In the genomic region with DNA sequence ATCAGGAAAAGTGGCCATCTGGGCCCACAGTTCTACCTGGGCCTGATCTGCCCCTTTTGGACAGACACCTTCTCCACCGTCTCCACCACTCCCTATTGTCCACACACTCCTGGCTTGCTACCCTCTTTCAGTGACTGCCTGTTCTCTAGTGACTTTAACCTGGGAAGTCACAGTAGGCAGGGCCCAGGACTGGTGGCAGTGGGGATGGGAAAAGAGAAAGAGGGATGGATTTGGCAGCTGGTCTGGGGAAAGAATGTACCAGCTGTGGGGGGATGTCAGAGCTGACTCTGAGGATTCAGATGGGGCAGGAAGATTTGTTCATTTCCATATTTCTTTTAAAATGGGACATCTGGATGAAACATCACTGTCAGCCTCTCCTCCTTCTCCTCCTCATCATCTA, we compare ENCODE assay signal across 29 cellular contexts.
"Had no signal": no experiment of that assay in that cellular context is flagged by ENCODE, and none has a peak within 500 bp of the region (broad histone marks: within the 10 kb centered on the region; RNA-seq: fewer than 3 reads in every experiment).

No MANE protein-coding gene starts in this region.

- H3K9me3 Mint-ChIP-seq: activated CD4-positive, alpha-beta T cell treated with anti-CD3 and anti-CD28 coated beads, Interleukin-2, amount 10 ng/mL, durations not matched to agents 24 days and 14 days; activated naive CD4-positive, alpha-beta T cell treated with anti-CD3 and anti-CD28 coated beads, Interleukin-2, amount 10 ng/mL, durations not matched to agents 7 days and 5 days; activated naive CD4-positive, alpha-beta T cell treated with anti-CD3 and anti-CD28 coated beads, Interleukin-2, amount 50 U/mL, for 72 hours; activated naive CD8-positive, alpha-beta T cell treated with anti-CD3 and anti-CD28 coated beads, Interleukin-2, amount 10 ng/mL, durations not matched to agents 7 days and 5 days; activated T-helper 1 cell treated with anti-CD3 and anti-CD28 coated beads, Interleukin-12 subunit alpha, Interleukin-12 subunit beta, Interleukin-2, Interleukin-4 antibody, amounts not matched to agents 30 ng/mL and 10 ng/mL and 1 ng/mL, durations not matched to agents 14 hours and 24 hours and 36 hours; activated T-helper 2 cell treated with anti-CD3 and anti-CD28 coated beads, Interferon-gamma antibody, Interleukin-2, Interleukin-4, amounts not matched to agents 10 μg/mL and 5 μg/mL and 100 μg/mL, durations not matched to agents 14 hours and 24 hours and 36 hours; endodermal cell had no signal

- H3K4me1 Mint-ChIP-seq: endodermal cell had no signal

- H3K4me3 ChIP-seq: ascending aorta, breast epithelium, cardiac muscle cell, colonic mucosa, dorsolateral prefrontal cortex had no signal

- H3K9me3 ChIP-seq: ascending aorta, breast epithelium, colonic mucosa had no signal

- H3K4me3 Mint-ChIP-seq: activated CD4-positive, alpha-beta memory T cell treated with anti-CD3 and anti-CD28 coated beads for 36 hours; activated CD4-positive, alpha-beta T cell treated with anti-CD3 and anti-CD28 coated beads for 36 hours; activated CD4-positive, alpha-beta T cell treated with anti-CD3 and anti-CD28 coated beads, Interleukin-2, amount 10 ng/mL, durations not matched to agents 24 days and 14 days; activated CD8-positive, alpha-beta memory T cell treated with anti-CD3 and anti-CD28 coated beads, Interleukin-2, amount 10 ng/mL, durations not matched to agents 7 days and 5 days; activated CD8-positive, alpha-beta T cell treated with anti-CD3 and anti-CD28 coated beads, Interleukin-2, amount 10 ng/mL, durations not matched to agents 7 days and 5 days; activated naive CD4-positive, alpha-beta T cell treated with anti-CD3 and anti-CD28 coated beads, Interleukin-2, amount 10 ng/mL, durations not matched to agents 7 days and 5 days; activated naive CD8-positive, alpha-beta T cell treated with anti-CD3 and anti-CD28 coated beads, Interleukin-2, amount 10 ng/mL, durations not matched to agents 7 days and 5 days; activated T-helper 1 cell treated with anti-CD3 and anti-CD28 coated beads, Interleukin-12 subunit alpha, Interleukin-12 subunit beta, Interleukin-2, Interleukin-4 antibody, amounts not matched to agents 30 ng/mL and 10 ng/mL and 1 ng/mL, durations not matched to agents 14 hours and 24 hours and 36 hours; brain; endodermal cell had no signal

- H3K36me3 ChIP-seq: breast epithelium, cardiac muscle cell, colonic mucosa had no signal

- H3K4me1 ChIP-seq: ascending aorta, breast epithelium, colonic mucosa had no signal

- H3K36me3 Mint-ChIP-seq: activated CD4-positive, alpha-beta memory T cell treated with anti-CD3 and anti-CD28 coated beads for 36 hours; activated CD8-positive, alpha-beta memory T cell treated with anti-CD3 and anti-CD28 coated beads, Interleukin-2, amount 10 ng/mL, durations not matched to agents 7 days and 5 days; activated naive CD4-positive, alpha-beta T cell treated with anti-CD3 and anti-CD28 coated beads, Interleukin-2, amount 10 ng/mL, durations not matched to agents 7 days and 5 days; activated naive CD4-positive, alpha-beta T cell treated with anti-CD3 and anti-CD28 coated beads, Interleukin-2, amount 50 U/mL, for 72 hours; activated naive CD8-positive, alpha-beta T cell treated with anti-CD3 and anti-CD28 coated beads, Interleukin-2, amount 10 ng/mL, durations not matched to agents 7 days and 5 days had no signal

- H3K27ac Mint-ChIP-seq: activated CD4-positive, alpha-beta memory T cell treated with anti-CD3 and anti-CD28 coated beads for 36 hours; activated CD4-positive, alpha-beta T cell treated with anti-CD3 and anti-CD28 coated beads for 36 hours; activated CD4-positive, alpha-beta T cell treated with anti-CD3 and anti-CD28 coated beads, Interleukin-2, amount 10 ng/mL, durations not matched to agents 24 days and 14 days; activated CD8-positive, alpha-beta memory T cell treated with anti-CD3 and anti-CD28 coated beads, Interleukin-2, amount 10 ng/mL, durations not matched to agents 7 days and 5 days; activated CD8-positive, alpha-beta T cell treated with anti-CD3 and anti-CD28 coated beads, Interleukin-2, amount 10 ng/mL, durations not matched to agents 7 days and 5 days; activated naive CD4-positive, alpha-beta T cell treated with anti-CD3 and anti-CD28 coated beads, Interleukin-2, amount 10 ng/mL, durations not matched to agents 7 days and 5 days; activated naive CD4-positive, alpha-beta T cell treated with anti-CD3 and anti-CD28 coated beads, Interleukin-2, amount 50 U/mL, for 72 hours; activated naive CD8-positive, alpha-beta T cell treated with anti-CD3 and anti-CD28 coated beads, Interleukin-2, amount 10 ng/mL, durations not matched to agents 7 days and 5 days; activated T-helper 1 cell treated with anti-CD3 and anti-CD28 coated beads, Interleukin-12 subunit alpha, Interleukin-12 subunit beta, Interleukin-2, Interleukin-4 antibody, amounts not matched to agents 30 ng/mL and 10 ng/mL and 1 ng/mL, durations not matched to agents 14 hours and 24 hours and 36 hours; activated T-helper 2 cell treated with anti-CD3 and anti-CD28 coated beads, Interferon-gamma antibody, Interleukin-2, Interleukin-4, amounts not matched to agents 10 μg/mL and 5 μg/mL and 100 μg/mL, durations not matched to agents 14 hours and 24 hours and 36 hours; endodermal cell had no signal

- DNase-seq: activated CD4-positive, alpha-beta memory T cell treated with anti-CD3 and anti-CD28 coated beads for 36 hours; activated CD4-positive, alpha-beta T cell treated with anti-CD3 and anti-CD28 coated beads for 36 hours; activated CD4-positive, alpha-beta T cell treated with anti-CD3 and anti-CD28 coated beads, Interleukin-2, amount 10 ng/mL, durations not matched to agents 24 days and 14 days; activated CD4-positive, CD25-positive, alpha-beta regulatory T cell; activated CD4-positive, CD25-positive, alpha-beta regulatory T cell treated with anti-CD3 and anti-CD28 coated beads, Interleukin-2, amount 50 U/mL, for 72 hours; activated CD8-positive, alpha-beta memory T cell treated with anti-CD3 and anti-CD28 coated beads, Interleukin-2, amount 10 ng/mL, durations not matched to agents 7 days and 5 days; activated CD8-positive, alpha-beta memory T cell treated with anti-CD3 and anti-CD28 coated beads, Interleukin-2, amount 50 U/mL, for 4 hours; activated CD8-positive, alpha-beta T cell treated with anti-CD3 and anti-CD28 coated beads, Interleukin-2, amount 10 ng/mL, durations not matched to agents 7 days and 5 days; activated effector memory CD4-positive, alpha-beta T cell treated with anti-CD3 and anti-CD28 coated beads, Interleukin-2, amount 50 U/mL, for 16 hours; activated naive CD4-positive, alpha-beta T cell treated with anti-CD3 and anti-CD28 coated beads, Interleukin-2, amount 10 ng/mL, durations not matched to agents 7 days and 5 days; activated naive CD8-positive, alpha-beta T cell treated with anti-CD3 and anti-CD28 coated beads, Interleukin-2, amount 10 ng/mL, durations not matched to agents 7 days and 5 days; activated T-cell treated with anti-CD3 and anti-CD28 coated beads, Interleukin-2, amount 50 U/mL, for 1 hour; activated T-cell treated with anti-CD3 and anti-CD28 coated beads, Interleukin-2, amount 50 U/mL, for 48 hours; central memory CD4-positive, alpha-beta T cell; cerebellar nuclear complex; colonic mucosa; dorsolateral prefrontal cortex; effector memory CD4-positive, alpha-beta T cell; endodermal cell; foreskin fibroblast; head of caudate nucleus had no signal

- H3K27ac ChIP-seq: ascending aorta, breast epithelium, cardiac muscle cell, colonic mucosa, dorsolateral prefrontal cortex had no signal

- H3K27me3 Mint-ChIP-seq: activated CD4-positive, alpha-beta T cell treated with anti-CD3 and anti-CD28 coated beads for 36 hours; activated CD8-positive, alpha-beta memory T cell treated with anti-CD3 and anti-CD28 coated beads, Interleukin-2, amount 10 ng/mL, durations not matched to agents 7 days and 5 days had no signal

- ATAC-seq: activated CD4-positive, alpha-beta T cell treated with anti-CD3 and anti-CD28 coated beads for 36 hours; activated CD8-positive, alpha-beta memory T cell treated with anti-CD3 and anti-CD28 coated beads, Interleukin-2, amount 10 ng/mL, durations not matched to agents 7 days and 5 days; activated CD8-positive, alpha-beta T cell treated with anti-CD3 and anti-CD28 coated beads, Interleukin-2, amount 10 ng/mL, durations not matched to agents 7 days and 5 days; activated naive CD4-positive, alpha-beta T cell treated with anti-CD3 and anti-CD28 coated beads, Interleukin-2, amount 50 U/mL, for 72 hours; esophagus mucosa had no signal

- H3K27me3 ChIP-seq: ascending aorta, breast epithelium, cardiac muscle cell, colonic mucosa, dorsolateral prefrontal cortex had no signal
